In the genomic region with DNA sequence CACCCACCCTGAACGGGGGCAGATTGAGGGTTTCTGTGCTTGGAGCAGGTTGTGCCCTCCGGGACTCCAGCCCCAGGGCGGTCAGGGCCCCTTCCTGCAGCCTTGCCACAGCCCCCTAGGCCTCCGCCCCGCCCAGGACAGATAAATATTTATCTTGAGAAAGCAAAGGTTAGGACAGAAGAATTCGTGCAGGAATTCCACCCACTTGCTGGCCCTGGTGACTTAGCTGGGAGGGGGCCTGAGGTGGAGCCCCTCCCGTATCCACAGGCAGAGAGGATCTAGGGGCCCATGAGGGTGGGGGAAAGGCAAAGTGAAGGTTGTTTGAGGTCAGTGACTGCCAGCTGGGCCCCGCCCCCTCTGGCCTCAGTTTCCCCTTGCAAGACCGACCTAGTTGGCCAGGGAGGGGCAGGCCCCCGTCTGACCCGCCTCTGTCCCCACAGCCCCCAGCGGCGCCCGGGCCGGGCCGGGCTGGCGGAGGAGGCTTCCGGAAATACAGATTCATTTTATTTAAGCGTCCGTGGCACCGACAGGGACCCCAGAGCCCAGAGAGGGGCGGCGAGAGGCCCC, we compare ENCODE assay signal across 8 cellular contexts.
DNase-seq lines count a peak whose midpoint lies in the region; ATAC-seq and TF ChIP-seq lines count a peak whose summit lies in the region.

No MANE protein-coding gene starts in this region.

- ATAC-seq in GM21515 (IDR thresholded peaks at IDR 0.05; ENCODE audit: unreplicated experiment) = no peak
- no peak for ATAC-seq in HG02885 (IDR thresholded peaks at IDR 0.05; ENCODE audit: poor library complexity, unreplicated experiment)
- no peak for ATAC-seq in HG03460 (IDR thresholded peaks at IDR 0.05; ENCODE audit: unreplicated experiment)

- peaks cover 70% of the 10 kb centered on the region for H3K36me3 ChIP-seq in NT2/D1 (ENCODE audit: insufficient read depth, insufficient read length, low read length)
- peaks cover 24 to 29% of the 10 kb centered on the region in 2 donors for H3K36me3 ChIP-seq in duodenal mucosa (ENCODE audit: control insufficient read depth in 1 of 2, insufficient read depth in 2 of 2, low read length in 2 of 2)

- H3K27ac Mint-ChIP-seq in nephron progenitor cell = peak overlapping the region; percentile 51

- H3K9me3 Mint-ChIP-seq in nephron progenitor cell = no peaks in the 10 kb centered on the region

- H3K9ac ChIP-seq in NT2/D1 (ENCODE audit: insufficient read length, low read depth) = peak overlapping the region; percentile 54
- peak overlapping the region; percentile 69 to 85 for H3K9ac ChIP-seq in duodenal mucosa (ENCODE audit: low read depth in 1 of 2, low read length in 2 of 2)

- H3K27ac ChIP-seq in duodenal mucosa (ENCODE audit: low read depth, low read length) = peak overlapping the region; percentile 98

- H3K36me3 Mint-ChIP-seq in nephron progenitor cell (ENCODE audit: low read depth) = peaks cover 23% of the 10 kb centered on the region

- H3K9me3 ChIP-seq in NT2/D1 (ENCODE audit: insufficient read depth, low read length) (no peaks in the 10 kb centered on the region), duodenal mucosa (ENCODE audit: control insufficient read depth in 1 of 2, low read length in 2 of 2) (no peaks in the 10 kb centered on the region)

- no peak overlapping the region for H3K4me3 Mint-ChIP-seq in nephron progenitor cell

- H3K4me3 ChIP-seq in NT2/D1 (ENCODE audit: insufficient read length, low read depth) (no peak overlapping the region), duodenal mucosa (ENCODE audit: low read depth in 1 of 2, low read length in 2 of 2) (peak overlapping the region; percentile 80 to 82)

- H3K4me1 ChIP-seq in NT2/D1 (ENCODE audit: insufficient read depth, insufficient read length) = peaks cover 29% of the 10 kb centered on the region
- peaks cover 25 to 36% of the 10 kb centered on the region in 2 donors for H3K4me1 ChIP-seq in duodenal mucosa (ENCODE audit: control insufficient read depth in 1 of 2, insufficient read depth in 2 of 2, low read length in 2 of 2)

- DNase-seq in AG20443 (ENCODE audit: low spot score) (peak; percentile 39), NT2/D1 (ENCODE audit: low read depth, low spot score) (no peak), nephron progenitor cell (no peak), retina (no peak)

- H3K27me3 ChIP-seq in NT2/D1 (ENCODE audit: insufficient read depth, insufficient read length) = no peaks in the 10 kb centered on the region
- H3K27me3 ChIP-seq in duodenal mucosa (ENCODE audit: control insufficient read depth in 1 of 2, insufficient read depth in 2 of 2, low read length in 2 of 2) = no peaks in the 10 kb centered on the region

- no peak for TF ChIP-seq CTCF in nephron progenitor cell (IDR thresholded peaks at IDR 0.05)

- peaks cover 36% of the 10 kb centered on the region for H3K4me1 Mint-ChIP-seq in nephron progenitor cell

- no peaks in the 10 kb centered on the region for H3K27me3 Mint-ChIP-seq in nephron progenitor cell (ENCODE audit: low read depth, poor library complexity)
